1 cellular context compared by ENCODE assay signal in the genomic region with DNA sequence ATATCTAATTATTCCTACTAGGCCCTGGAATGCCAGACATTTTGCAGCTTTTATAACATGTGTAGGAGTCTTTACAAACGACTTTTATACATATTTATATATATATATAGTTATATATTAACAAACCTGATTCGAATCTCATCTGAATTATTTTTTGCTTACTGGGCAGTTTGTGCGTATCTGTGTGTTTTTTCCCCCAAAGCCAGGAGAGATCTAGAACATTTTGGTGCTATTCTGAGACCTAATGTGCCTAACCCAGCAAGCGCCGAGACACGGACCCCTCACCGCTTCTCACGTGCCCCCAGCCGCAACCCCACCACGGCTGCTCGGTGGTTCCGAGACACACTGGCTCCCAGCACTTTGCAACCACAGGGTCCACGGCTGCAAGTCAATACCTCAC.
TF ChIP-seq lines count a peak whose summit lies in the region.

No MANE protein-coding gene starts in this region.

TF ChIP-seq in WTC11, 78 proteins besides CTCF, POLR2A, EP300 and RAD21 (continued from another document):
- TF ChIP-seq, protein P1, sequence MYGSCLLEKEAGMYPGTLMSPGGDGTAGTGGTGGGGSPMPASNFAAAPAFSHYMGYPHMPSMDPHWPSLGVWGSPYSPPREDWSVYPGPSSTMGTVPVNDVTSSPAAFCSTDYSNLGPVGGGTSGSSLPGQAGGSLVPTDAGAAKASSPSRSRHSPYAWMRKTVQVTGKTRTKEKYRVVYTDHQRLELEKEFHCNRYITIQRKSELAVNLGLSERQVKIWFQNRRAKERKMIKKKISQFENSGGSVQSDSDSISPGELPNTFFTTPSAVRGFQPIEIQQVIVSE (CRISPR knock-in tag; IDR thresholded peaks at IDR 0.05; ENCODE audit: borderline replicate concordance), result no peak
- TF ChIP-seq ZNF317 (CRISPR knock-in tag; IDR thresholded peaks at IDR 0.05; ENCODE audit: borderline replicate concordance, low read depth) (no peak), TCF7 (CRISPR knock-in tag; IDR thresholded peaks at IDR 0.05; ENCODE audit: low read depth) (no peak), IRF2 (CRISPR knock-in tag; IDR thresholded peaks at IDR 0.05; ENCODE audit: borderline replicate concordance, low read depth) (no peak), SOX15 (CRISPR knock-in tag; IDR thresholded peaks at IDR 0.05) (no peak), CREB1 (CRISPR knock-in tag; IDR thresholded peaks at IDR 0.05) (no peak), ZNF671 (CRISPR knock-in tag; IDR thresholded peaks at IDR 0.05) (no peak), FOXJ3 (CRISPR knock-in tag; IDR thresholded peaks at IDR 0.05; ENCODE audit: borderline replicate concordance) (no peak), ZNF416 (CRISPR knock-in tag; IDR thresholded peaks at IDR 0.05) (no peak)
- TF ChIP-seq, protein P2, sequence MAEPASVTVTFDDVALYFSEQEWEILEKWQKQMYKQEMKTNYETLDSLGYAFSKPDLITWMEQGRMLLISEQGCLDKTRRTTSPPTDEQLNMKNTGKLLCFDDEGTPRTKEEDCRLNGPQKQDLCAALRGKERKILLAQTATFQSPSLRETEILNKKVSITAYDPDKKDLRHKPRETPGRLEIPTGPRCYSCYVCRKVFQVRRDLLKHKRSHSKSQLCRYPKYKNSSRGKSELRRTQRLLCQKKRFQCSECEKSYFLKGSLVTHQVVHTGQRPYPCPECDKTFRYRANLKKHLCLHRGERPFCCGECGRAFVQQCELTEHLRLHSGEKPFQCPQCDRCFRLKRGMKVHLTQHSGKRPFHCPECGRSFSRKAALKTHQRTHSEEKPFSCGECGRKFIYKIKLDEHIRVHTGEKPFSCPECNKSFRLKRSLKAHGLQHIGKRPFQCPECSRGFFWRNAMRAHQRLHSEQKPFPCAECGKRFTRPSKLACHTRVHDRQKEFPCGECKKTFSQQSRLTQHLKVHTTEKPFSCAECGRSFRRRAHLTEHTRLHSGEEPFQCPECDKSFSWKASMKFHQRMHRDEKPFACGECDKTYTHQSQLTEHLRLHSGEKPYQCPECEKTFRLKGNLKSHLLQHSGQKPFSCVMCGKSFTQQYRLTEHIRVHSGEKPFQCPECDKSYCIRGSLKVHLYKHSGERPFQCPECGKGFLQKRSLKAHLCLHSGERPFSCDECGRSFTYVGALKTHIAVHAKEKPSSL (CRISPR knock-in tag; conservative IDR thresholded peaks at IDR 0.05), result no peak
- TF ChIP-seq, protein P3, sequence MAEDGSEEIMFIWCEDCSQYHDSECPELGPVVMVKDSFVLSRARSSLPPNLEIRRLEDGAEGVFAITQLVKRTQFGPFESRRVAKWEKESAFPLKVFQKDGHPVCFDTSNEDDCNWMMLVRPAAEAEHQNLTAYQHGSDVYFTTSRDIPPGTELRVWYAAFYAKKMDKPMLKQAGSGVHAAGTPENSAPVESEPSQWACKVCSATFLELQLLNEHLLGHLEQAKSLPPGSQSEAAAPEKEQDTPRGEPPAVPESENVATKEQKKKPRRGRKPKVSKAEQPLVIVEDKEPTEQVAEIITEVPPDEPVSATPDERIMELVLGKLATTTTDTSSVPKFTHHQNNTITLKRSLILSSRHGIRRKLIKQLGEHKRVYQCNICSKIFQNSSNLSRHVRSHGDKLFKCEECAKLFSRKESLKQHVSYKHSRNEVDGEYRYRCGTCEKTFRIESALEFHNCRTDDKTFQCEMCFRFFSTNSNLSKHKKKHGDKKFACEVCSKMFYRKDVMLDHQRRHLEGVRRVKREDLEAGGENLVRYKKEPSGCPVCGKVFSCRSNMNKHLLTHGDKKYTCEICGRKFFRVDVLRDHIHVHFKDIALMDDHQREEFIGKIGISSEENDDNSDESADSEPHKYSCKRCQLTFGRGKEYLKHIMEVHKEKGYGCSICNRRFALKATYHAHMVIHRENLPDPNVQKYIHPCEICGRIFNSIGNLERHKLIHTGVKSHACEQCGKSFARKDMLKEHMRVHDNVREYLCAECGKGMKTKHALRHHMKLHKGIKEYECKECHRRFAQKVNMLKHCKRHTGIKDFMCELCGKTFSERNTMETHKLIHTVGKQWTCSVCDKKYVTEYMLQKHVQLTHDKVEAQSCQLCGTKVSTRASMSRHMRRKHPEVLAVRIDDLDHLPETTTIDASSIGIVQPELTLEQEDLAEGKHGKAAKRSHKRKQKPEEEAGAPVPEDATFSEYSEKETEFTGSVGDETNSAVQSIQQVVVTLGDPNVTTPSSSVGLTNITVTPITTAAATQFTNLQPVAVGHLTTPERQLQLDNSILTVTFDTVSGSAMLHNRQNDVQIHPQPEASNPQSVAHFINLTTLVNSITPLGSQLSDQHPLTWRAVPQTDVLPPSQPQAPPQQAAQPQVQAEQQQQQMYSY (CRISPR knock-in tag; IDR thresholded peaks at IDR 0.05), result no peak
- TF ChIP-seq, protein P4, sequence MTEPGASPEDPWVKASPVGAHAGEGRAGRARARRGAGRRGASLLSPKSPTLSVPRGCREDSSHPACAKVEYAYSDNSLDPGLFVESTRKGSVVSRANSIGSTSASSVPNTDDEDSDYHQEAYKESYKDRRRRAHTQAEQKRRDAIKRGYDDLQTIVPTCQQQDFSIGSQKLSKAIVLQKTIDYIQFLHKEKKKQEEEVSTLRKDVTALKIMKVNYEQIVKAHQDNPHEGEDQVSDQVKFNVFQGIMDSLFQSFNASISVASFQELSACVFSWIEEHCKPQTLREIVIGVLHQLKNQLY (CRISPR knock-in tag; IDR thresholded peaks at IDR 0.05), result no peak
